22 cellular contexts compared by ENCODE assay signal in genomic region chr7:55550838-55551537, GRCh38. TPM values are rescaled to one million over a fixed set of nuclear protein-coding genes. Genes with fewer than 3 reads are reported as not detected.
DNase-seq lines count a peak whose midpoint lies in the region; ATAC-seq and TF ChIP-seq lines count a peak whose summit lies in the region.
"Had no signal": no experiment of that assay in that cellular context is flagged by ENCODE, and none has a peak within 500 bp of the region (broad histone marks: within the 10 kb centered on the region; RNA-seq: fewer than 3 reads in every experiment).

No MANE protein-coding gene starts in this region.

- no peak overlapping the region for H2AFZ ChIP-seq in OCI-LY3 (ENCODE audit: low read depth, low read length)

- peak; percentile 44 for ATAC-seq in esophagus mucosa
- ATAC-seq in GM21515 (IDR thresholded peaks at IDR 0.05; ENCODE audit: unreplicated experiment), result no peak
- ATAC-seq: activated CD8-positive, alpha-beta T cell treated with anti-CD3 and anti-CD28 coated beads for 36 hours; activated naive CD4-positive, alpha-beta T cell treated with anti-CD3 and anti-CD28 coated beads, Interleukin-2, amount 50 U/mL, for 72 hours; activated T-cell treated with anti-CD3 and anti-CD28 coated beads, Interleukin-2, amount 50 U/mL, for 4 hours; heart left ventricle had no signal

- H3K79me2 ChIP-seq in OCI-LY3 (ENCODE audit: low read length), result peaks cover 100% of the 10 kb centered on the region

- peak overlapping the region; percentile 88 for H3K27ac Mint-ChIP-seq in Calu3 (ENCODE audit: unreplicated experiment)
- H3K27ac Mint-ChIP-seq: activated CD8-positive, alpha-beta T cell treated with anti-CD3 and anti-CD28 coated beads for 36 hours; activated naive CD4-positive, alpha-beta T cell treated with anti-CD3 and anti-CD28 coated beads, Interleukin-2, amount 50 U/mL, for 72 hours had no signal

- H3K9ac ChIP-seq in OCI-LY3 (ENCODE audit: low read length) (peak overlapping the region; percentile 78), skeletal muscle tissue (ENCODE audit: low read depth in 1 of 3, low read length in 3 of 3) (peak overlapping the region; percentile 44 to 73 (median 58))

- no peak overlapping the region for H3K4me3 Mint-ChIP-seq in Calu3 (ENCODE audit: low read depth, unreplicated experiment)
- H3K4me3 Mint-ChIP-seq: activated CD8-positive, alpha-beta T cell treated with anti-CD3 and anti-CD28 coated beads for 36 hours; activated T-cell treated with anti-CD3 and anti-CD28 coated beads, Interleukin-2, amount 50 U/mL, for 4 hours; CD4-positive, alpha-beta T cell; nephron had no signal

- no peaks in the 10 kb centered on the region for H3K27me3 Mint-ChIP-seq in Calu3 (ENCODE audit: unreplicated experiment)
- H3K27me3 Mint-ChIP-seq: activated CD8-positive, alpha-beta T cell treated with anti-CD3 and anti-CD28 coated beads for 36 hours; CD4-positive, alpha-beta T cell had no signal

- H3K4me2 ChIP-seq in OCI-LY3 (ENCODE audit: low read length), result peak overlapping the region; percentile 99
- H3K4me2 ChIP-seq: smooth muscle cell had no signal

- peaks cover 76% of the 10 kb centered on the region for H4K20me1 ChIP-seq in OCI-LY3 (ENCODE audit: insufficient read depth, low read length)

- H3K4me3 ChIP-seq in OCI-LY3 (ENCODE audit: low read length), result peak overlapping the region; percentile 74
- peak overlapping the region in 1 of 3 donors; percentile 36 for H3K4me3 ChIP-seq in skeletal muscle tissue (ENCODE audit: low read length in 3 of 3)
- H3K4me3 ChIP-seq: heart left ventricle, MG63, smooth muscle cell had no signal

- CTCF ChIA-PET in Calu3 (lab: Charles Lee), result interaction anchor here (0.6 kb wide), 3 partner anchors 10 to 450 kb away, joined by 3 to 5 read pairs (median 3); no protein-coding TSS in a partner anchor

- TF ChIP-seq CTCF in Calu3 (IDR thresholded peaks at IDR 0.05; ENCODE audit: unreplicated experiment), result no peak
- TF ChIP-seq CTCF in OCI-LY3 (IDR thresholded peaks at IDR 0.05; ENCODE audit: low read depth, low read length), result no peak

- peaks cover 100% of the 10 kb centered on the region for H3K4me1 ChIP-seq in OCI-LY3 (ENCODE audit: low read length)
- H3K4me1 ChIP-seq in skeletal muscle tissue (ENCODE audit: control insufficient read depth in 3 of 3, insufficient read depth in 3 of 3, low read length in 3 of 3), result peaks cover 87 to 93% (median 92%) of the 10 kb centered on the region in 3 donors

- H3K9me3 Mint-ChIP-seq in Calu3 (ENCODE audit: low read depth, unreplicated experiment), result no peaks in the 10 kb centered on the region
- H3K9me3 Mint-ChIP-seq: activated CD8-positive, alpha-beta T cell treated with anti-CD3 and anti-CD28 coated beads for 36 hours; activated naive CD4-positive, alpha-beta T cell treated with anti-CD3 and anti-CD28 coated beads, Interleukin-2, amount 50 U/mL, for 72 hours; activated T-cell treated with anti-CD3 and anti-CD28 coated beads, Interleukin-2, amount 50 U/mL, for 4 hours; CD4-positive, alpha-beta T cell; nephron had no signal

- H3K36me3 Mint-ChIP-seq in Calu3 (ENCODE audit: insufficient read depth, unreplicated experiment), result peaks cover 6% of the 10 kb centered on the region

- no peaks in the 10 kb centered on the region for H3K9me3 ChIP-seq in OCI-LY3 (ENCODE audit: insufficient read depth, low read length)
- H3K9me3 ChIP-seq in skeletal muscle tissue (ENCODE audit: control insufficient read depth in 3 of 3, low read length in 3 of 3), result no peaks in the 10 kb centered on the region
- H3K9me3 ChIP-seq: heart left ventricle, MG63 had no signal

- H3K36me3 ChIP-seq in OCI-LY3 (replicated peaks; ENCODE audit: low read depth, low read length) (peaks cover 17% of the 10 kb centered on the region), skeletal muscle tissue (ENCODE audit: control insufficient read depth in 3 of 3, insufficient read depth in 3 of 3, low read length in 3 of 3) (peaks cover 0 to 4% (median 1%) of the 10 kb centered on the region in 3 donors)
- H3K36me3 ChIP-seq: MG63 had no signal

- no peak for DNase-seq in Calu3
- no peak for DNase-seq in GF-D8 (lab: John Stamatoyannopoulos, UW)
- no peak for DNase-seq in hypothalamus (lab: John Stamatoyannopoulos, UW)
- no peak for DNase-seq in stimulated activated naive CD4-positive, alpha-beta T cell treated with Interleukin-2 at 50 U/mL for 16 hours (lab: John Stamatoyannopoulos, UW)
- DNase-seq: activated CD8-positive, alpha-beta T cell treated with anti-CD3 and anti-CD28 coated beads for 36 hours; activated T-cell treated with anti-CD3 and anti-CD28 coated beads, Interleukin-2, amount 50 U/mL, for 4 hours; CD4-positive, alpha-beta T cell; HCEC 1CT; heart left ventricle; MG63; NCI-H1694 treated with DMSO at 0.1 percent for 48 hours; NCI-H226; stimulated activated CD4-positive, alpha-beta T cell treated with anti-CD3 and anti-CD28 coated beads, Interleukin-4, amount 100 ng/mL, for 1 hour; SW 1271; WERI-Rb-1 had no signal

- peak overlapping the region; percentile 96 for H3K27ac ChIP-seq in OCI-LY3 (ENCODE audit: low read length)
- peak overlapping the region; percentile 92 for H3K27ac ChIP-seq in skeletal muscle tissue (ENCODE audit: low read depth, low read length)
- H3K27ac ChIP-seq: heart left ventricle, WERI-Rb-1 had no signal

- no TSS peak for BruUV-seq in Calu3 (replicated peaks; lab: Mats Ljungman, UMichigan)

- no peaks in the 10 kb centered on the region for H3K27me3 ChIP-seq in OCI-LY3 (ENCODE audit: low read depth, low read length)
- no peaks in the 10 kb centered on the region for H3K27me3 ChIP-seq in skeletal muscle tissue (ENCODE audit: control insufficient read depth in 3 of 3, insufficient read depth in 3 of 3, low read length in 3 of 3)
- H3K27me3 ChIP-seq: heart left ventricle, MG63 had no signal

- peaks cover 90% of the 10 kb centered on the region for H3K4me1 Mint-ChIP-seq in Calu3 (ENCODE audit: low read depth, unreplicated experiment)

- intact Hi-C loops in Calu3 (cut with micrococcal nuclease; ENCODE audit: unreplicated experiment), result no loop called here

RNA-seq across cellular contexts. Expression of gene VOPP1, which starts 21.3 kb away (rescaled TPM):
- total RNA-seq in Calu3 (2022) (106 and 128 TPM in 2 replicates), esophagus mucosa (11.1 TPM), skeletal muscle tissue (23.5 TPM)
